ENCODE assay signal across 8 cellular contexts in genomic region chr9:38067892-38068615, GRCh38. TPM values are rescaled to one million over a fixed set of nuclear protein-coding genes. Genes with fewer than 3 reads are reported as not detected.
DNase-seq lines count a peak whose midpoint lies in the region; ATAC-seq, FAIRE-seq and TF ChIP-seq lines count a peak whose summit lies in the region.

No MANE protein-coding gene starts in this region.

- H3K9ac ChIP-seq in HepG2 (ENCODE audit: insufficient read depth, low read depth, low read length), result peak overlapping the region; percentile 95

- no peak for TF ChIP-seq POLR2A in HepG2 (IDR thresholded peaks at IDR 0.05; ENCODE audit: insufficient read depth in 1 of 2, low read depth in 2 of 2, low read length in 2 of 2)
- no peak for TF ChIP-seq POLR2A in testis (IDR thresholded peaks at IDR 0.05)

- H3K79me2 ChIP-seq in DOHH2 (ENCODE audit: control insufficient read depth, low read length) (no peaks in the 10 kb centered on the region), HepG2 (ENCODE audit: insufficient read depth, low read length) (peaks cover 58% of the 10 kb centered on the region)

- no peaks in the 10 kb centered on the region for H3K9me3 ChIP-seq in DOHH2 (ENCODE audit: control insufficient read depth, insufficient read depth, low read length)
- H3K9me3 ChIP-seq in HepG2 (ENCODE audit: low read length), result no peaks in the 10 kb centered on the region
- H3K9me3 ChIP-seq in testis, result no peaks in the 10 kb centered on the region

- no peaks in the 10 kb centered on the region for H3K9me2 ChIP-seq in DOHH2 (replicated peaks; ENCODE audit: control insufficient read depth, low read length)

- H2AFZ ChIP-seq in HepG2 (ENCODE audit: low read length), result no peak overlapping the region

- TF ChIP-seq CTCF in DOHH2 (IDR thresholded peaks at IDR 0.05; ENCODE audit: low read depth, low read length, poor library complexity, severe bottlenecking) (no peak), LNCaP clone FGC (IDR thresholded peaks at IDR 0.05; ENCODE audit: control insufficient read depth, extremely low read depth, insufficient read depth) (no peak), HepG2 (CRISPR knock-in tag; IDR thresholded peaks at IDR 0.05) (no peak), testis (IDR thresholded peaks at IDR 0.05) (no peak)

- intact Hi-C loops in HepG2 (cut with micrococcal nuclease; ENCODE audit: unreplicated experiment), result loop anchor here (2.0 kb wide), 1 partner anchor 43 kb away; no protein-coding TSS in a partner anchor
- intact Hi-C loops in testis (cut with DNase I; ENCODE audit: low total_unique reads), result loop anchor here (10.0 kb wide), 1 partner anchor 153 kb away; no protein-coding TSS in a partner anchor

- no peak for TF ChIP-seq RAD21 in HepG2 (CRISPR knock-in tag; IDR thresholded peaks at IDR 0.05)

- H3K4me2 ChIP-seq in DOHH2 (ENCODE audit: low read length) (peak overlapping the region; percentile 92; the same call in 1 of the 2 replicates), HepG2 (ENCODE audit: low read depth, low read length) (peak overlapping the region; percentile 91)

- H4K20me1 ChIP-seq in DOHH2 (ENCODE audit: control insufficient read depth, insufficient read depth, low read depth, low read length) (no peaks in the 10 kb centered on the region), HepG2 (ENCODE audit: insufficient read depth, low read length) (peaks cover 31% of the 10 kb centered on the region)

- DNase-seq in LNCaP clone FGC (ENCODE audit: low read depth) (no peak), astrocyte of the hippocampus (ENCODE audit: low read depth, low spot score) (peak; percentile 58), HepG2 (ENCODE audit: low spot score) (no peak), testis (no peak), middle frontal gyrus (ENCODE audit: extremely low spot score, low spot score) (no peak), AG08395 (ENCODE audit: low spot score) (no peak)

- ATAC-seq in HepG2 (no peak), GM18519 (IDR thresholded peaks at IDR 0.05; ENCODE audit: low FRiP score, unreplicated experiment) (no peak)

- TF ChIP-seq EP300 in HepG2 (IDR thresholded peaks at IDR 0.05; ENCODE audit: low read depth in 2 of 2, low read length in 2 of 2) (no peak), HepG2 (CRISPR knock-in tag; IDR thresholded peaks at IDR 0.05; ENCODE audit: borderline replicate concordance) (no peak)

- POLR2A ChIA-PET in HepG2 (lab: Yijun Ruan, JAX), result interaction anchor here (0.5 to 2.9 kb wide), 8 partner anchors 9 to 406 kb away, joined by 3 to 14 read pairs (median 6); no protein-coding TSS in a partner anchor

- FAIRE-seq in HepG2 (lab: Jason Lieb, UNC), result no peak

- no TSS peak for BruUV-seq in HepG2 (replicated peaks; lab: Mats Ljungman, UMichigan)

- no peak overlapping the region for H3K27ac ChIP-seq in DOHH2 (ENCODE audit: low read depth, low read length)
- peak overlapping the region; percentile 83 for H3K27ac ChIP-seq in HepG2 (ENCODE audit: extremely low read length, insufficient read depth, low read length)
- H3K27ac ChIP-seq in testis, result peak overlapping the region in 1 of 2 donors; percentile 73

- H3K36me3 ChIP-seq in DOHH2 (ENCODE audit: control insufficient read depth, low read length) (no peaks in the 10 kb centered on the region), HepG2 (replicated peaks in 1 of 2; ENCODE audit: control insufficient read depth in 1 of 2, insufficient read depth in 2 of 2, low read length in 2 of 2) (peaks cover 0 to 6% of the 10 kb centered on the region in 2 experiments; a peak in 2 of 5 replicates), testis (ENCODE audit: low read depth, missing control alignments) (no peaks in the 10 kb centered on the region)

- H3K4me1 ChIP-seq in DOHH2 (ENCODE audit: control insufficient read depth, low read length), result peaks cover 9% of the 10 kb centered on the region; the same call in 1 of the 2 replicates
- H3K4me1 ChIP-seq in HepG2 (ENCODE audit: insufficient read depth, low read length), result peaks cover 52% of the 10 kb centered on the region
- H3K4me1 ChIP-seq in testis, result no peaks in the 10 kb centered on the region

- H3K27me3 ChIP-seq in DOHH2 (ENCODE audit: control insufficient read depth, low read length) (peaks cover 50% of the 10 kb centered on the region), HepG2 (ENCODE audit: control insufficient read depth in 1 of 2, insufficient read depth in 2 of 2, low read length in 2 of 2) (no peaks in the 10 kb centered on the region; a peak in 1 of 5 replicates), testis (no peaks in the 10 kb centered on the region)

- CTCF ChIA-PET in HepG2 (lab: Yijun Ruan, JAX; ENCODE audit: low intra/inter-chr PET ratio, low total read pairs), result no interaction called here

- 0 out of 2 replicates have a peak overlapping the region, but pooled peaks have one; percentile 24 for H3K4me3 ChIP-seq in DOHH2 (ENCODE audit: low read length)
- peak overlapping the region; percentile 64 for H3K4me3 ChIP-seq in LNCaP clone FGC (ENCODE audit: low read depth, low read length)
- H3K4me3 ChIP-seq in HepG2 (replicated peaks in 1 of 3; ENCODE audit: insufficient read depth in 1 of 3, low read depth in 2 of 3, low read length in 3 of 3), result peak overlapping the region; percentile 82 to 96 (median 95)
- H3K4me3 ChIP-seq in testis, result peak overlapping the region; percentile 69 to 72

- in situ Hi-C loops in HepG2 (cut with HindIII; ENCODE audit: extremely low pct_ligation_motif_present, low pct_unique_long_range_greater_than_20kb), result loop anchor here (5.0 kb wide), 2 partner anchors 46 to 106 kb away; no protein-coding TSS in a partner anchor

- WGBS in HepG2 (ENCODE audit: low lambda C conversion rate), result 0% methylated on average over 1 of the region's 96 CpGs
- 0 to 2% methylated on average over 9 to 60 of the region's 96 CpGs for WGBS in testis, 2 donors

- H3F3A ChIP-seq in DOHH2 (ENCODE audit: control insufficient read depth, insufficient read depth), result no peaks in the 10 kb centered on the region

TF ChIP-seq in HepG2, 621 proteins besides CTCF, POLR2A, EP300 and RAD21 (continues in another document):
- no peak for TF ChIP-seq FOXP4 (CRISPR knock-in tag; IDR thresholded peaks at IDR 0.05)
- no peak for TF ChIP-seq KDM5A (IDR thresholded peaks at IDR 0.05; ENCODE audit: borderline replicate concordance, low read length)
- no peak for TF ChIP-seq ZNF274 (CRISPR knock-in tag; IDR thresholded peaks at IDR 0.05)

RNA-seq across cellular contexts. Expression of gene SHB, which starts 1.0 kb away (rescaled TPM):
- 14.7 and 19.4 TPM in 2 replicates for total RNA-seq in HepG2 (2016; rRNA removed; fragmentation: Illumina TruSeq; extraction: Trizol)
- 7.3 and 8.2 TPM in 2 replicates for total RNA-seq in HepG2 (2016; cell fraction: cytosol; rRNA removed; fragmentation: Illumina TruSeq; extraction: Trizol; ENCODE audit: low read depth)
- 12.9 and 18.0 TPM in 2 replicates for total RNA-seq in HepG2 (2016; cell fraction: insoluble cytoplasmic fraction; rRNA removed; fragmentation: Illumina TruSeq; extraction: Trizol)
- total RNA-seq in HepG2 (2016; cell fraction: membrane; rRNA removed; fragmentation: Illumina TruSeq; extraction: Trizol), result 16.0 and 20.4 TPM in 2 replicates
- 12.0 and 14.5 TPM in 2 replicates for total RNA-seq in HepG2 (2016; cell fraction: nucleus; rRNA removed; fragmentation: Illumina TruSeq; extraction: Trizol)
- polyA plus RNA-seq in HepG2 (2011; rRNA removed), result 20.7 and 25.3 TPM in 2 replicates
- 19.8 and 24.1 TPM in 2 replicates for polyA plus RNA-seq in HepG2 (2011; cell fraction: cytosol; rRNA removed)
- polyA plus RNA-seq in HepG2 (2011; cell fraction: nucleus; rRNA removed), result 26.3 and 29.8 TPM in 2 replicates
- 16.2 and 22.8 TPM in 2 replicates for polyA plus RNA-seq in HepG2 (2012)
- 9.0 and 11.2 TPM in 2 replicates for polyA plus RNA-seq in HepG2 (2016; cell fraction: cytosol; fragmentation: Illumina TruSeq; extraction: Trizol; ENCODE audit: low read depth)
- 21.3 and 23.2 TPM in 2 replicates for polyA plus RNA-seq in HepG2 (2016; cell fraction: insoluble cytoplasmic fraction; fragmentation: Illumina TruSeq; extraction: Trizol; ENCODE audit: low read depth)
- 18.0 and 21.9 TPM in 2 replicates for polyA plus RNA-seq in HepG2 (2016; cell fraction: membrane; fragmentation: Illumina TruSeq; extraction: Trizol; ENCODE audit: low read depth)
- 17.6 and 17.8 TPM in 2 replicates for polyA plus RNA-seq in HepG2 (2016; cell fraction: nucleus; fragmentation: Illumina TruSeq; extraction: Trizol; ENCODE audit: insufficient read depth, low read depth)
- polyA minus RNA-seq in HepG2 (2011; rRNA and poly(A)+ RNA removed; ENCODE audit: low replicate concordance), result 8.6 and 37.7 TPM in 2 replicates
- 28.1 and 28.8 TPM in 2 replicates for polyA minus RNA-seq in HepG2 (2011; cell fraction: cytosol; rRNA and poly(A)+ RNA removed)
- 42.1 and 49.2 TPM in 2 replicates for polyA minus RNA-seq in HepG2 (2011; cell fraction: nucleus; rRNA and poly(A)+ RNA removed)
- total RNA-seq in testis, result 10 to 100 TPM; 21.2 to 22.3 TPM
- polyA plus RNA-seq in testis (ENCODE audit: insufficient read depth, low read depth, low replicate concordance), result 8.6 TPM

Comparison
In these comparisons a context has a peak if more than half of its experiments do, and no peak if none do; other contexts are left out.
1. H3K4me3 ChIP-seq: peak in every context shown above with its lines; median percentile 95 in HepG2; 70 in testis; 64 in LNCaP clone FGC; 24 in DOHH2.